8 cellular contexts compared by ENCODE assay signal in genomic region chr15:63122002-63122893, GRCh38. TPM values are rescaled to one million over a fixed set of nuclear protein-coding genes. Genes with fewer than 3 reads are reported as not detected.
DNase-seq lines count a peak whose midpoint lies in the region; ATAC-seq and TF ChIP-seq lines count a peak whose summit lies in the region.

No MANE protein-coding gene starts in this region.

- H3K27ac Mint-ChIP-seq in neural progenitor cell = no peak overlapping the region

- H3K4me2 ChIP-seq in neural progenitor cell = peak overlapping the region; percentile 90

- ATAC-seq in GM21528 (IDR thresholded peaks at IDR 0.05; ENCODE audit: low FRiP score, unreplicated experiment) = peak; percentile 86

- peak; percentile 25 for TF ChIP-seq CTCF in neural progenitor cell (IDR thresholded peaks at IDR 0.05)

- H2AFZ ChIP-seq in neural progenitor cell (replicated peaks) = peak overlapping the region; percentile 96

- H3K27me3 ChIP-seq in neural progenitor cell (no peaks in the 10 kb centered on the region), subcutaneous abdominal adipose tissue (ENCODE audit: control insufficient read depth in 5 of 5, insufficient read depth in 4 of 5, low read length in 5 of 5) (no peaks in the 10 kb centered on the region)

- peaks cover 8% of the 10 kb centered on the region for H3K36me3 Mint-ChIP-seq in neural progenitor cell

- no peaks in the 10 kb centered on the region for H3K79me2 ChIP-seq in neural progenitor cell (ENCODE audit: low read depth)

- no peaks in the 10 kb centered on the region for H4K20me1 ChIP-seq in neural progenitor cell (ENCODE audit: low read depth)

- peak overlapping the region; percentile 93 for H3K4me3 Mint-ChIP-seq in neural progenitor cell

- H3F3A ChIP-seq in neural progenitor cell (ENCODE audit: low read depth) = peaks cover 14% of the 10 kb centered on the region

- peaks cover 6% of the 10 kb centered on the region for H3K9me3 Mint-ChIP-seq in neural progenitor cell

- H3K36me3 ChIP-seq in neural progenitor cell = no peaks in the 10 kb centered on the region
- peaks cover 0 to 8% (median under 1%) of the 10 kb centered on the region in 5 donors for H3K36me3 ChIP-seq in subcutaneous abdominal adipose tissue (ENCODE audit: control insufficient read depth in 5 of 5, insufficient read depth in 5 of 5, low read length in 5 of 5)

- H3K4me1 Mint-ChIP-seq in neural progenitor cell = peaks cover 16% of the 10 kb centered on the region

- DNase-seq in DMS114 treated with DMSO at 0.1 percent for 48 hours (lab: John Stamatoyannopoulos, UW; ENCODE audit: unreplicated experiment) = peak; percentile 54
- peak; percentile 73 for DNase-seq in HuH-7.5 (ENCODE audit: low spot score)
- DNase-seq in SHP77 treated with DMSO at 0.1 percent for 48 hours (lab: John Stamatoyannopoulos, UW) = peak; percentile 45
- peak; percentile 81 for DNase-seq in activated gamma-delta T cell treated with anti-CD3 and anti-CD28 coated beads, Interleukin-2, amount 50 U/mL, for 16 hours (ENCODE audit: low read depth)
- peak; percentile 69 for DNase-seq in foreskin melanocyte
- DNase-seq in neural progenitor cell (ENCODE audit: low spot score) = peak; percentile 78

- H3K4me3 ChIP-seq in neural progenitor cell = peak overlapping the region; percentile 86
- peak overlapping the region; percentile 67 to 89 (median 79) for H3K4me3 ChIP-seq in subcutaneous abdominal adipose tissue (ENCODE audit: low read depth in 1 of 5, low read length in 5 of 5)

- H3K9me3 ChIP-seq in neural progenitor cell (ENCODE audit: low read depth) (no peaks in the 10 kb centered on the region), subcutaneous abdominal adipose tissue (ENCODE audit: control insufficient read depth in 5 of 5, low read length in 5 of 5) (peaks cover 0 to 4% (median 0%) of the 10 kb centered on the region in 5 donors)

- H3K9ac ChIP-seq in neural progenitor cell = no peak overlapping the region
- H3K9ac ChIP-seq in subcutaneous abdominal adipose tissue (ENCODE audit: low read length in 5 of 5) = peak overlapping the region in 4 of 5 donors; percentile 88 to 96 (median 92)

- H3K4me1 ChIP-seq in neural progenitor cell (peaks cover 5% of the 10 kb centered on the region), subcutaneous abdominal adipose tissue (ENCODE audit: control insufficient read depth in 5 of 5, insufficient read depth in 5 of 5, low read length in 5 of 5) (peaks cover 0 to 17% (median 6%) of the 10 kb centered on the region in 5 donors)

- H3K27ac ChIP-seq in neural progenitor cell (no peak overlapping the region), subcutaneous abdominal adipose tissue (ENCODE audit: low read depth, low read length) (peak overlapping the region; percentile 92)

- H3K27me3 Mint-ChIP-seq in neural progenitor cell (ENCODE audit: insufficient read depth, low read depth) = peaks cover 4% of the 10 kb centered on the region

RNA-seq across cellular contexts. Expression of gene LACTB, which starts 0.6 kb away (rescaled TPM):
- 3.6 and 4.4 TPM in 2 replicates for total RNA-seq in neural progenitor cell (ENCODE audit: low replicate concordance)

RNA-seq across cellular contexts. Expression of gene RPS27L, which starts 35.0 kb away (rescaled TPM):
- total RNA-seq in neural progenitor cell (ENCODE audit: low replicate concordance) = 57.8 and 111 TPM in 2 replicates
